In genomic region chr6:19472168-19472567, GRCh38 we compare ENCODE assay signal across 10 cellular contexts.
DNase-seq lines count a peak whose midpoint lies in the region.
"Had no signal": no experiment of that assay in that cellular context is flagged by ENCODE, and none has a peak within 500 bp of the region (broad histone marks: within the 10 kb centered on the region; RNA-seq: fewer than 3 reads in every experiment).

No MANE protein-coding gene starts in this region.

- peaks cover 4% of the 10 kb centered on the region for H3K27me3 ChIP-seq in adipocyte (replicated peaks; ENCODE audit: control insufficient read depth, insufficient read depth, low read length)

- H3K9ac ChIP-seq in adipocyte (ENCODE audit: low read length), result no peak overlapping the region

- peak; percentile 26 for DNase-seq in AG08395 (ENCODE audit: low spot score)
- peak; percentile 83 for DNase-seq in HT1080 (ENCODE audit: low read depth)
- peak; percentile 91 for DNase-seq in adipocyte (ENCODE audit: low read depth)
- peak; percentile 93 for DNase-seq in glomerular visceral epithelial cell (ENCODE audit: extremely low spot score)
- DNase-seq in COLO668 (lab: John Stamatoyannopoulos, UW; ENCODE audit: unreplicated experiment), result no peak
- DNase-seq in activated CD4-positive, CD25-positive, alpha-beta regulatory T cell (lab: John Stamatoyannopoulos, UW), result no peak
- DNase-seq in GM03348 (ENCODE audit: low spot score), result no peak
- no peak for DNase-seq in NCI-H774 (lab: John Stamatoyannopoulos, UW)
- DNase-seq: activated CD4-positive, alpha-beta T cell treated with anti-CD3 and anti-CD28 coated beads, Interleukin-2, amount 10 ng/mL, durations not matched to agents 24 days and 14 days; SW 1271 had no signal

- peaks cover 4% of the 10 kb centered on the region for H3K9me3 ChIP-seq in adipocyte (ENCODE audit: control insufficient read depth, low read length)

- no peak overlapping the region for H3K4me3 ChIP-seq in adipocyte (ENCODE audit: low read length)

- H3K36me3 ChIP-seq in adipocyte (ENCODE audit: control insufficient read depth, insufficient read depth, low read length, severe bottlenecking), result no peaks in the 10 kb centered on the region

- no peaks in the 10 kb centered on the region for H3K4me1 ChIP-seq in adipocyte (ENCODE audit: control insufficient read depth, insufficient read depth, low read length)

Comparison
In these comparisons a context has a peak if more than half of its experiments do, and no peak if none do; other contexts are left out.
1. DNase-seq: peak in AG08395 (single experiment), HT1080 (single experiment), adipocyte (single experiment) and glomerular visceral epithelial cell (single experiment); none in COLO668 (single experiment), activated CD4-positive, CD25-positive, alpha-beta regulatory T cell (0 of 4), GM03348 (single experiment) and NCI-H774 (single experiment).